In genomic region chr11:123273616-123274015, GRCh38 we compare ENCODE assay signal across 24 cellular contexts.
"Had no signal": no experiment of that assay in that cellular context is flagged by ENCODE, and none has a peak within 500 bp of the region (broad histone marks: within the 10 kb centered on the region; RNA-seq: fewer than 3 reads in every experiment).

No MANE protein-coding gene starts in this region.

- H3K27ac ChIP-seq: colonic mucosa, epithelial cell of prostate, esophagus squamous epithelium, gastrocnemius medialis, heart right ventricle, left lung, lower lobe of right lung had no signal

- H3K4me3 ChIP-seq: colonic mucosa, esophagus squamous epithelium, gastrocnemius medialis, heart right ventricle, left lung, lower lobe of right lung, mucosa of descending colon had no signal

- ATAC-seq: effector memory CD8-positive, alpha-beta T cell; esophagus mucosa; gastrocnemius medialis; heart right ventricle; left cardiac atrium; left lung; left ventricle myocardium superior; lower lobe of right lung; mucosa of descending colon had no signal

- H3K4me3 Mint-ChIP-seq: dendritic cell treated with granulocyte-macrophage colony-stimulating factor and Interleukin-4, amounts not matched to agents 40 ng/mL and 50 ng/mL, for 4 days; effector memory CD8-positive, alpha-beta T cell; endodermal cell; mesothelial cell of epicardium had no signal

- H3K4me1 Mint-ChIP-seq: endodermal cell, mesothelial cell of epicardium had no signal

- H3K4me1 ChIP-seq: colonic mucosa, esophagus squamous epithelium, gastrocnemius medialis, heart right ventricle, left lung, lower lobe of right lung had no signal

- H3K9me3 Mint-ChIP-seq: dendritic cell treated with granulocyte-macrophage colony-stimulating factor and Interleukin-4, amounts not matched to agents 40 ng/mL and 50 ng/mL, for 4 days; effector memory CD8-positive, alpha-beta T cell; endodermal cell had no signal

- DNase-seq: colonic mucosa; cortex of kidney; effector CD8-positive, alpha-beta T cell; effector memory CD8-positive, alpha-beta T cell; endodermal cell; erythroblast; esophagus squamous epithelium; foreskin fibroblast; foreskin melanocyte; gastrocnemius medialis; glutamatergic neuron; head of caudate nucleus; heart right ventricle; hippocampal formation; left cardiac atrium; left lung; left ventricle myocardium superior; lower lobe of right lung; mesenchymal stem cell; mucosa of descending colon had no signal

- H3K27me3 ChIP-seq: colonic mucosa, gastrocnemius medialis, left lung had no signal

- H3K27ac Mint-ChIP-seq: dendritic cell treated with granulocyte-macrophage colony-stimulating factor and Interleukin-4, amounts not matched to agents 40 ng/mL and 50 ng/mL, for 4 days; effector memory CD8-positive, alpha-beta T cell; endodermal cell; mesothelial cell of epicardium had no signal

- H3K36me3 ChIP-seq: colonic mucosa, esophagus squamous epithelium, gastrocnemius medialis, heart right ventricle, left lung, lower lobe of right lung had no signal

- H3K36me3 Mint-ChIP-seq: mesothelial cell of epicardium had no signal

- H3K9me3 ChIP-seq: colonic mucosa, esophagus squamous epithelium, gastrocnemius medialis, heart right ventricle, left lung, lower lobe of right lung, mucosa of descending colon had no signal
